9 cellular contexts compared by ENCODE assay signal in genomic region chr17:14813649-14814048, GRCh38.
A peak's percentile ranks its signal among the peaks of the same experiment; 100 is the strongest.
DNase-seq lines count a peak whose midpoint lies in the region; ATAC-seq and TF ChIP-seq lines count a peak whose summit lies in the region.
"Had no signal": no experiment of that assay in that cellular context is flagged by ENCODE, and none has a peak within 500 bp of the region (broad histone marks: within the 10 kb centered on the region; RNA-seq: fewer than 3 reads in every experiment).

No MANE protein-coding gene starts in this region.

- no peak for ATAC-seq in activated T-cell treated with anti-CD3 and anti-CD28 coated beads, Interleukin-2, amount 50 U/mL, for 4 hours
- ATAC-seq in HG02884 (IDR thresholded peaks at IDR 0.05; ENCODE audit: unreplicated experiment): no peak

- no peaks in the 10 kb centered on the region for H3K9me3 Mint-ChIP-seq in activated T-cell treated with anti-CD3 and anti-CD28 coated beads, Interleukin-2, amount 50 U/mL, for 4 hours
- H3K9me3 Mint-ChIP-seq in mesothelial cell of epicardium: peaks cover 16% of the 10 kb centered on the region

- peak; percentile 34 for TF ChIP-seq CTCF in mesothelial cell of epicardium (IDR thresholded peaks at IDR 0.05; ENCODE audit: unreplicated experiment)

- in situ Hi-C loops in KBM-7 (cut with MboI; ENCODE audit: low pct_unique_long_range_greater_than_20kb, low sequenced_read_pairs): no loop called here

- peak; percentile 4 for DNase-seq in NCI-H1694 treated with DMSO at 0.1 percent for 48 hours (lab: John Stamatoyannopoulos, UW)
- no peak for DNase-seq in NCI-H1694 (lab: John Stamatoyannopoulos, UW)
- peak; percentile 65 for DNase-seq in KBM-7
- peak; percentile 6 for DNase-seq in activated T-cell treated with anti-CD3 and anti-CD28 coated beads, Interleukin-2, amount 50 U/mL, for 4 hours
- DNase-seq in mesothelial cell of epicardium (ENCODE audit: low spot score in 2 of 2, unreplicated experiment in 2 of 2): no peak
- DNase-seq in LoVo (ENCODE audit: low spot score): no peak
- no peak for DNase-seq in NCI-H446 treated with DMSO at 0.1 percent for 48 hours (lab: John Stamatoyannopoulos, UW)
- DNase-seq: effector CD4-positive, alpha-beta T cell had no signal

- no peak overlapping the region for H3K27ac Mint-ChIP-seq in mesothelial cell of epicardium

- no peaks in the 10 kb centered on the region for H3K36me3 Mint-ChIP-seq in activated T-cell treated with anti-CD3 and anti-CD28 coated beads, Interleukin-2, amount 50 U/mL, for 4 hours (ENCODE audit: insufficient read depth)
- no peaks in the 10 kb centered on the region for H3K36me3 Mint-ChIP-seq in mesothelial cell of epicardium

- H3K4me3 Mint-ChIP-seq in activated T-cell treated with anti-CD3 and anti-CD28 coated beads, Interleukin-2, amount 50 U/mL, for 4 hours: no peak overlapping the region
- H3K4me3 Mint-ChIP-seq in mesothelial cell of epicardium: no peak overlapping the region

- peaks cover 8% of the 10 kb centered on the region for H3K27me3 Mint-ChIP-seq in activated T-cell treated with anti-CD3 and anti-CD28 coated beads, Interleukin-2, amount 50 U/mL, for 4 hours (ENCODE audit: low read depth)
- peaks cover 20% of the 10 kb centered on the region for H3K27me3 Mint-ChIP-seq in mesothelial cell of epicardium (ENCODE audit: low read depth)

- H3K4me1 Mint-ChIP-seq in activated T-cell treated with anti-CD3 and anti-CD28 coated beads, Interleukin-2, amount 50 U/mL, for 4 hours (ENCODE audit: low read depth): no peaks in the 10 kb centered on the region
- no peaks in the 10 kb centered on the region for H3K4me1 Mint-ChIP-seq in mesothelial cell of epicardium

Comparison
In these comparisons a context has a peak if more than half of its experiments do, and no peak if none do; other contexts are left out.
1. DNase-seq: peak in NCI-H1694 treated with DMSO at 0.1 percent for 48 hours (single experiment), KBM-7 (single experiment) and activated T-cell treated with anti-CD3 and anti-CD28 coated beads, Interleukin-2, amount 50 U/mL, for 4 hours (single experiment); none in NCI-H1694 (single experiment), mesothelial cell of epicardium (0 of 2), LoVo (single experiment) and NCI-H446 treated with DMSO at 0.1 percent for 48 hours (single experiment).